In genomic region chr2:241885701-241886643, GRCh38 we compare ENCODE assay signal across 1 cellular context.
TF ChIP-seq lines count a peak whose summit lies in the region.

No MANE protein-coding gene starts in this region.

TF ChIP-seq in H1, 55 proteins besides CTCF, POLR2A, EP300 and RAD21:
- TF ChIP-seq TEAD4 (IDR thresholded peaks at IDR 0.05; ENCODE audit: low read depth, low read length) (no peak), CHD1 (IDR thresholded peaks at IDR 0.05; ENCODE audit: low read depth, low read length) (no peak), CBX5 (IDR thresholded peaks at IDR 0.05; ENCODE audit: low read depth, low read length) (no peak), E2F6 (IDR thresholded peaks at IDR 0.05) (no peak), SIRT6 (IDR thresholded peaks at IDR 0.05; ENCODE audit: low read length) (no peak), SUZ12 (IDR thresholded peaks at IDR 0.05; ENCODE audit: low read length) (no peak), HDAC6 (IDR thresholded peaks at IDR 0.05; ENCODE audit: low read depth, low read length) (no peak), MAX (IDR thresholded peaks at IDR 0.05) (no peak), BRCA1 (IDR thresholded peaks at IDR 0.05; ENCODE audit: low read depth, low read length) (no peak), ATF3 (IDR thresholded peaks at IDR 0.05; ENCODE audit: insufficient read depth, low read depth, low read length) (no peak), POLR2AphosphoS5 (IDR thresholded peaks at IDR 0.05; ENCODE audit: low read depth, low read length) (no peak), SIN3A (conservative IDR thresholded peaks at IDR 0.05 in 1 of 2, IDR thresholded peaks at IDR 0.05 in 1 of 2; ENCODE audit: low read depth in 1 of 2, low read length in 2 of 2) (no peak), TBP (IDR thresholded peaks at IDR 0.05; ENCODE audit: low read depth, low read length) (no peak), KDM1A (IDR thresholded peaks at IDR 0.05; ENCODE audit: borderline replicate concordance, low read length) (no peak), CBX8 (IDR thresholded peaks at IDR 0.05; ENCODE audit: borderline replicate concordance, low read depth, low read length) (no peak), ASH2L (IDR thresholded peaks at IDR 0.05; ENCODE audit: low read length) (no peak), RBBP5 (IDR thresholded peaks at IDR 0.05; ENCODE audit: borderline replicate concordance, low read depth, low read length) (no peak)
TF ChIP-seq in H1: peak in this region for 0.
